In the genomic region with DNA sequence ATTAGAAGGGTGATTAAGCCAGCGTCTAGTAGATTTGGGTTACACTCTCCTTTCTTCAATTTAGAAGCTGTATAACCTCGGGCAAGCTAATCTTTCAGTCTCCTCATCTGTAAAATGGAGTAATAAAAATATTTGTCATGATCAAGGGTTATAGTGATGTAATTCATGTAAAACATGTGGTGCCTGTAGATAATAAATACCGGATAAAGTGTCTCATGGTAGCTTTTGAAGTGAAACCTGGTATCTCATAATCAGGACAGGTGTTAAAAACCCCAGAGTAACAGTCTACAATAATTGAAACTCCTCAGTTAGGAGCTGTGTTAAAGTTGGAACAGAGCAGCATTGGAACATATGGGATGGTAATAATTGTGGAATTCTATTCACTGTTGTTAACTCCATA, we compare ENCODE assay signal across 10 cellular contexts. TPM values are rescaled to one million over a fixed set of nuclear protein-coding genes. Genes with fewer than 3 reads are reported as not detected.
DNase-seq lines count a peak whose midpoint lies in the region; ATAC-seq, FAIRE-seq and TF ChIP-seq lines count a peak whose summit lies in the region.
"Had no signal": no experiment of that assay in that cellular context is flagged by ENCODE, and none has a peak within 500 bp of the region (broad histone marks: within the 10 kb centered on the region; RNA-seq: fewer than 3 reads in every experiment).

No MANE protein-coding gene starts in this region.

- peak overlapping the region; percentile 94 to 100 (median 98) for H3K4me3 Mint-ChIP-seq in immature natural killer cell

- intact Hi-C loops in left ventricle myocardium inferior (cut with micrococcal nuclease): no loop called here
- intact Hi-C loops in heart right ventricle (cut with DNase I): loop anchor here in 6 of 10 donors (5.0 to 10.0 kb wide), 3 partner anchors 78 to 302 kb away; partner anchors contain the start of gene VPS18 (in 5 of the 6)
- intact Hi-C loops in upper lobe of right lung (cut with DNase I): no loop called here

- no peak for ATAC-seq in heart right ventricle
- no peak for ATAC-seq in upper lobe of right lung
- no peak for ATAC-seq in HG02588 (IDR thresholded peaks at IDR 0.05; ENCODE audit: unreplicated experiment)

- H3K27me3 Mint-ChIP-seq in immature natural killer cell (ENCODE audit: low read depth in 3 of 3): peaks cover 10 to 11% (median 10%) of the 10 kb centered on the region in 3 donors

- WGBS in heart right ventricle, 2 donors: 81 to 86% methylated on average over 3 of the region's 3 CpGs

- no peaks in the 10 kb centered on the region for H3K36me3 Mint-ChIP-seq in immature natural killer cell

- no peaks in the 10 kb centered on the region for H3K9me3 Mint-ChIP-seq in immature natural killer cell

- no peak for TF ChIP-seq CTCF in left ventricle myocardium inferior (IDR thresholded peaks at IDR 0.05; ENCODE audit: borderline replicate concordance)
- TF ChIP-seq CTCF in heart right ventricle (IDR thresholded peaks at IDR 0.05): no peak
- no peak for TF ChIP-seq CTCF in upper lobe of right lung (IDR thresholded peaks at IDR 0.05)
- TF ChIP-seq CTCF in D721Med (IDR thresholded peaks at IDR 0.05; ENCODE audit: insufficient read depth, missing control alignments): no peak

- DNase-seq in left ventricle myocardium inferior (no peak), heart right ventricle (no peak), SJCRH30 (no peak), immature natural killer cell (no peak), upper lobe of right lung (no peak), D721Med (ENCODE audit: insufficient read length, low spot score) (no peak), AG08395 (ENCODE audit: low spot score) (no peak)

- H3K27me3 ChIP-seq in left ventricle myocardium inferior (ENCODE audit: low read depth) (no peaks in the 10 kb centered on the region), heart right ventricle (no peaks in the 10 kb centered on the region), SJCRH30 (no peaks in the 10 kb centered on the region), upper lobe of right lung (no peaks in the 10 kb centered on the region)
- H3K27me3 ChIP-seq: neutrophil had no signal

- H3K9me3 ChIP-seq in left ventricle myocardium inferior (replicated peaks) (no peaks in the 10 kb centered on the region), heart right ventricle (no peaks in the 10 kb centered on the region), SJCRH30 (replicated peaks) (no peaks in the 10 kb centered on the region), upper lobe of right lung (no peaks in the 10 kb centered on the region)
- H3K9me3 ChIP-seq: neutrophil had no signal

- FAIRE-seq in D721Med (lab: Jason Lieb, UNC): no peak
- FAIRE-seq: frontal cortex had no signal

- peak overlapping the region; percentile 94 for H3K27ac ChIP-seq in left ventricle myocardium inferior (replicated peaks)
- peak overlapping the region in 2 of 10 donors; percentile 72 to 97 for H3K27ac ChIP-seq in heart right ventricle
- no peak overlapping the region for H3K27ac ChIP-seq in SJCRH30
- H3K27ac ChIP-seq in upper lobe of right lung: no peak overlapping the region

- peaks cover 14% of the 10 kb centered on the region for H3K4me1 ChIP-seq in left ventricle myocardium inferior
- peaks cover 0 to 33% (median 12%) of the 10 kb centered on the region in 9 donors for H3K4me1 ChIP-seq in heart right ventricle
- 0 out of 2 replicates have a peak, but pooled peaks cover 3% of the 10 kb centered on the region for H3K4me1 ChIP-seq in SJCRH30
- H3K4me1 ChIP-seq in upper lobe of right lung: no peaks in the 10 kb centered on the region

- H3K27ac Mint-ChIP-seq in immature natural killer cell: peak overlapping the region; percentile 97 to 100 (median 98)

- no peaks in the 10 kb centered on the region for H3K36me3 ChIP-seq in left ventricle myocardium inferior
- H3K36me3 ChIP-seq in heart right ventricle: no peaks in the 10 kb centered on the region
- H3K36me3 ChIP-seq in SJCRH30: no peaks in the 10 kb centered on the region
- no peaks in the 10 kb centered on the region for H3K36me3 ChIP-seq in upper lobe of right lung
- H3K36me3 ChIP-seq: neutrophil had no signal

- peak overlapping the region; percentile 76 for H3K4me3 ChIP-seq in left ventricle myocardium inferior
- no peak overlapping the region for H3K4me3 ChIP-seq in heart right ventricle
- H3K4me3 ChIP-seq in SJCRH30: peak overlapping the region; percentile 92
- peak overlapping the region; percentile 76 for H3K4me3 ChIP-seq in upper lobe of right lung

- peaks cover 23 to 40% of the 10 kb centered on the region in 2 donors for H3K4me1 Mint-ChIP-seq in immature natural killer cell

RNA-seq across cellular contexts. Expression of gene KNL1, which starts 0.9 kb away (rescaled TPM):
- total RNA-seq in left ventricle myocardium inferior (0.96 TPM), heart right ventricle (1 to 10 TPM in 4 of 10 donors, under 1 TPM in 6; 0.21 to 2.6 (median 0.73) TPM), upper lobe of right lung (0.61 TPM)
- polyA plus RNA-seq in heart right ventricle (under 1 TPM; 0.10 to 0.22 TPM), immature natural killer cell (under 1 TPM in 2 of 3 donors, not detected in 1; 0.20 to 0.38 TPM)
- total RNA-seq in SJCRH30 (2014; rRNA removed; shearing (Covaris generic)): 93.7 and 100 TPM in 2 replicates

RNA-seq across cellular contexts. Expression of gene RPUSD2, which starts 24.0 kb away (rescaled TPM):
- 12.0 TPM for total RNA-seq in left ventricle myocardium inferior
- 10 to 100 TPM in 6 of 10 donors, 1 to 10 TPM in 4; 7.4 to 14.8 (median 10.7) TPM for total RNA-seq in heart right ventricle
- polyA plus RNA-seq in heart right ventricle: 10 to 100 TPM in 1 of 2 donors, 1 to 10 TPM in 1; 9.6 to 11.0 TPM
- total RNA-seq in SJCRH30 (2014; rRNA removed; shearing (Covaris generic)): 17.0 and 19.0 TPM in 2 replicates
- polyA plus RNA-seq in immature natural killer cell: 10 to 100 TPM; 18.9 to 21.2 (median 19.1) TPM
- 6.4 TPM for total RNA-seq in upper lobe of right lung

RNA-seq across cellular contexts. Expression of gene CCDC32, which starts 28.3 kb away (rescaled TPM):
- 24.1 TPM for total RNA-seq in left ventricle myocardium inferior
- 10 to 100 TPM; 16.0 to 30.1 (median 21.6) TPM for total RNA-seq in heart right ventricle
- 10 to 100 TPM; 25.0 to 37.5 TPM for polyA plus RNA-seq in heart right ventricle
- 15.3 and 16.8 TPM in 2 replicates for total RNA-seq in SJCRH30 (2014; rRNA removed; shearing (Covaris generic))
- polyA plus RNA-seq in immature natural killer cell: 10 to 100 TPM; 31.3 to 65.7 (median 45.7) TPM
- total RNA-seq in upper lobe of right lung: 20.7 TPM

Comparison
In these comparisons a context has a peak if more than half of its experiments do, and no peak if none do; other contexts are left out.
1. H3K4me3 ChIP-seq: peak in left ventricle myocardium inferior (single experiment), SJCRH30 (single experiment) and upper lobe of right lung (single experiment); none in heart right ventricle (0 of 10).
2. intact Hi-C loops: an anchor here in heart right ventricle (5.0 to 10.0 kb wide); none called in left ventricle myocardium inferior and upper lobe of right lung.
3. RNA of gene KNL1, which starts 0.9 kb away (total RNA-seq): 93.7 to 100 TPM in SJCRH30; 0.96 TPM in left ventricle myocardium inferior (single experiment), 0.21 to 2.6 TPM in heart right ventricle and 0.61 TPM in upper lobe of right lung (single experiment); every median in the first group is over 10 times any median in the second.